In the genomic region with DNA sequence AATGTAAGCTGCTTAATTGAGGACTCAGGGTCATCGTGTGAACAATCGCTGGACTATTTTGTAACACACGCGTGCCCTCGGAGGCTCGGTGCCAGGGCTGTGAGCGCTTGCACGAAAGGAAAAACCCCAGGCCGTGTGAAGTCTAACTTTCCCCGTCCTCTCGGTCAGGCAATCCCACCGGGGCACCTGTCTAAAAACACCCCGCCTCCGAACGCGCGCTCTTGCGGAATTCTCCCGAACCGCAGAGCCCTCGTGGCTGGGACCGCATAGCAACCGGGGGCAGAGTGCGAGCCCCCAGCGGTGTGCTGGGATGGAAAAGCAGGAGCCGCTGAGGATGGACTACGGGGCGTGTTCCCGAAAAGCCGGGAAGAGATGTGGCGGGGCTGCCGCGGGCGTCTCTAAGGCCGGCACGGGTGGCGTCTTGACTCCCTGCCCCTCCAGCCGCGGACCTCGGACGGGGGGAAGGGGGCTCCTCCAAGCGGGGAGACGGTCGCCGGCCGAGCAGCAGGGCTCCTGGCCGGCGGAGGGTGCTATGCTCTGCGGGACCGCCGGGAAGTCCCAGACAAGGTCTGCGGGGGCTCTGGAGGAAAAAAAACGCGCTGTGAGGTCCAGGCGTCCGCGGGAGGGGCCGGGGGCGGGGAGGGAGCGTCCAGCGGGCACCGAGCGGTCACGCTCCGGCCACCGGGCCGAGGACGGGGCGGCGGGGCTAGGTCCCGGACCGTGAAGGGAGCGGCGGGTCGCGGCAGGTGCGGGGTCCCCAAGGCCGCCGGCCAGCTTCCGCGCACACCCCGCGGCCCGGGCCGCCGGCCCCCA, we compare ENCODE assay signal across 8 cellular contexts. TPM values are rescaled to one million over a fixed set of nuclear protein-coding genes. Genes with fewer than 3 reads are reported as not detected.
DNase-seq lines count a peak whose midpoint lies in the region.

No MANE protein-coding gene starts in this region.

- H2AK5ac ChIP-seq in mesenchymal stem cell (ENCODE audit: low read length, severe bottlenecking) = no peak overlapping the region

- peak overlapping the region in 1 of 2 experiments; percentile 75 for H3K23ac ChIP-seq in mesenchymal stem cell (ENCODE audit: low read length in 2 of 2)

- H3K27me3 ChIP-seq in ectodermal cell (ENCODE audit: control insufficient read depth, insufficient read depth, low read length, poor library complexity, severe bottlenecking) = peaks cover 25% of the 10 kb centered on the region
- H3K27me3 ChIP-seq in mesenchymal stem cell (ENCODE audit: control insufficient read depth in 1 of 2, insufficient read depth in 1 of 2, low read length in 2 of 2) = no peaks in the 10 kb centered on the region

- peak overlapping the region; percentile 96 for H3K9ac ChIP-seq in mesenchymal stem cell (ENCODE audit: low read length)

- H3K79me1 ChIP-seq in mesenchymal stem cell (replicated peaks; ENCODE audit: low read length, poor library complexity, severe bottlenecking) = peaks cover 20% of the 10 kb centered on the region

- H3K9me3 ChIP-seq in ectodermal cell (ENCODE audit: control insufficient read depth, low read length) = no peaks in the 10 kb centered on the region
- H3K9me3 ChIP-seq in mesenchymal stem cell (ENCODE audit: control insufficient read depth, low read length) = no peaks in the 10 kb centered on the region

- H4K8ac ChIP-seq in mesenchymal stem cell (ENCODE audit: low read length) = peak overlapping the region; percentile 67

- peak overlapping the region; percentile 99 for H3K27ac ChIP-seq in ectodermal cell (ENCODE audit: insufficient read depth, low read depth, low read length, poor library complexity, severe bottlenecking)
- no peak overlapping the region for H3K27ac ChIP-seq in mesenchymal stem cell (ENCODE audit: low read length, poor library complexity, severe bottlenecking)

- peak overlapping the region; percentile 75 for H2BK15ac ChIP-seq in mesenchymal stem cell (ENCODE audit: low read depth, poor library complexity, severe bottlenecking)

- peak overlapping the region; percentile 92 for H3K4me2 ChIP-seq in mesenchymal stem cell (ENCODE audit: low read length, poor library complexity, severe bottlenecking)

- H3K18ac ChIP-seq in mesenchymal stem cell (ENCODE audit: low read depth in 1 of 2, low read length in 2 of 2) = peak overlapping the region; percentile 70 to 73

- H2BK12ac ChIP-seq in mesenchymal stem cell (ENCODE audit: low read length in 2 of 2) = peak overlapping the region in 1 of 2 experiments; percentile 55

- peak overlapping the region; percentile 79 to 95 for H3K4ac ChIP-seq in mesenchymal stem cell (ENCODE audit: low read depth in 1 of 2, low read length in 2 of 2)

- H3K36me3 ChIP-seq in ectodermal cell (ENCODE audit: control insufficient read depth, insufficient read depth, low read length) (no peaks in the 10 kb centered on the region), mesenchymal stem cell (ENCODE audit: control insufficient read depth in 1 of 2, insufficient read depth in 2 of 2, low read depth in 1 of 2, low read length in 2 of 2) (peaks cover 0 to 15% of the 10 kb centered on the region in 2 experiments)

- 2% methylated on average over 86 of the region's 86 CpGs for WGBS in ectodermal cell, 2 experiments
- WGBS in mesenchymal stem cell = 1% methylated on average over 80 of the region's 86 CpGs

- H2BK120ac ChIP-seq in mesenchymal stem cell (ENCODE audit: low read depth, low read length) = peak overlapping the region; percentile 90

- H2BK5ac ChIP-seq in mesenchymal stem cell (ENCODE audit: low read depth, low read length, poor library complexity, severe bottlenecking) = peak overlapping the region; percentile 71

- H2AFZ ChIP-seq in mesenchymal stem cell (ENCODE audit: low read depth, low read length) = peak overlapping the region; percentile 18

- H3K4me1 ChIP-seq in ectodermal cell (ENCODE audit: control insufficient read depth, insufficient read depth, low read length) = no peaks in the 10 kb centered on the region
- H3K4me1 ChIP-seq in mesenchymal stem cell (ENCODE audit: control insufficient read depth, insufficient read depth, low read depth, low read length) = peaks cover 14% of the 10 kb centered on the region

- H3K14ac ChIP-seq in mesenchymal stem cell (ENCODE audit: low read length in 2 of 2) = peak overlapping the region in 1 of 2 experiments; percentile 61

- DNase-seq in DMS 273 (lab: John Stamatoyannopoulos, UW; ENCODE audit: unreplicated experiment) (peak; percentile 85), DMS 273 treated with DMSO at 0.1 percent for 48 hours (lab: John Stamatoyannopoulos, UW) (no peak), HCEC 1CT (peak; percentile 37), NAMALWA (ENCODE audit: low spot score) (peak; percentile 72), mesenchymal stem cell (peak; percentile 97)
- peak; percentile 47 to 62 for DNase-seq in activated CD4-positive, alpha-beta T cell treated with anti-CD3 and anti-CD28 coated beads, Interleukin-2, amount 50 U/mL, for 4 hours
- DNase-seq in stimulated activated CD8-positive, alpha-beta memory T cell treated with anti-CD3 and anti-CD28 coated beads, Interleukin-15, amount 100 ng/mL, for 4 hours (ENCODE audit: low read depth in 2 of 2) = peak; percentile 22 to 32

- H3K4me3 ChIP-seq in ectodermal cell (ENCODE audit: insufficient read depth, low read depth, low read length) = peak overlapping the region; percentile 78
- H3K4me3 ChIP-seq in mesenchymal stem cell (ENCODE audit: insufficient read depth in 1 of 2, low read depth in 1 of 2, low read length in 2 of 2) = peak overlapping the region; percentile 86 to 88

- peak overlapping the region; percentile 85 for H4K91ac ChIP-seq in mesenchymal stem cell (ENCODE audit: low read length)

RNA-seq across cellular contexts. Expression of gene ZBTB21, which starts 0.9 kb away (rescaled TPM):
- 16.8 TPM for polyA plus RNA-seq in ectodermal cell (2013, experiment 1 of 4)
- polyA plus RNA-seq in ectodermal cell (2013, experiment 2 of 4) = 14.1 TPM
- 14.5 TPM for polyA plus RNA-seq in ectodermal cell (2013, experiment 3 of 4)
- 16.3 TPM for polyA plus RNA-seq in ectodermal cell (2013, experiment 4 of 4)
- 9.7 TPM for polyA plus RNA-seq in mesenchymal stem cell (2013, experiment 1 of 2)
- 9.5 TPM for polyA plus RNA-seq in mesenchymal stem cell (2013, experiment 2 of 2)

RNA-seq across cellular contexts. Expression of gene C2CD2, which starts 55.4 kb away (rescaled TPM):
- polyA plus RNA-seq in ectodermal cell (2013, experiment 1 of 4) = 16.8 TPM
- polyA plus RNA-seq in ectodermal cell (2013, experiment 2 of 4) = 19.4 TPM
- polyA plus RNA-seq in ectodermal cell (2013, experiment 3 of 4) = 12.9 TPM
- 15.3 TPM for polyA plus RNA-seq in ectodermal cell (2013, experiment 4 of 4)
- 11.4 TPM for polyA plus RNA-seq in mesenchymal stem cell (2013, experiment 1 of 2)
- polyA plus RNA-seq in mesenchymal stem cell (2013, experiment 2 of 2) = 11.3 TPM
